Comparison of ENCODE assay signal across 25 cellular contexts in the genomic region with DNA sequence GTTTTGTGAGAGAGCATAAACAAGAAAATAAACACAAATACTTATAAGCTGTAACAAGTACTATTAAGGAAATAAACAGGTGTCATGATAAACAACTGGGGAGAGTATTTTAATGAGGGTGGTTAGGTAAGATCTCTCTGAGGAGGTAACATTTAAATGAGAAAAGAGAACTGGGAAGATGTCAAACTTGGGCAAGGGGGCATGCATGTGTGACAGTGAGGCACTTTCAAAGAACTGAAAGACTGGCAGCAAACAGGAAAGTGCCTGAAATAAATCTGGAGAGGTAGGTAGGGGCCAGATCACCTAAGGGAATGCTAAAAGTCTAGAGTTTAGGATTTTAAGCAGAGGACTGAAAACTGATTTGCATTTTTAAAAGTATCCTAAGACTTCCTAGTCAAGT. TPM values are rescaled to one million over a fixed set of nuclear protein-coding genes. Genes with fewer than 3 reads are reported as not detected.
A peak's percentile ranks its signal among the peaks of the same experiment; 100 is the strongest.
DNase-seq lines count a peak whose midpoint lies in the region; ATAC-seq and TF ChIP-seq lines count a peak whose summit lies in the region.
"Had no signal": no experiment of that assay in that cellular context is flagged by ENCODE, and none has a peak within 500 bp of the region (broad histone marks: within the 10 kb centered on the region; RNA-seq: fewer than 3 reads in every experiment).

No MANE protein-coding gene starts in this region.

- H3K4me2 ChIP-seq in osteoblast (ENCODE audit: insufficient read depth, low read length) = no peak overlapping the region

- H3K36me3 ChIP-seq in neutrophil = no peaks in the 10 kb centered on the region
- H3K36me3 ChIP-seq in osteoblast (ENCODE audit: insufficient read depth, low read length) = no peaks in the 10 kb centered on the region
- H3K36me3 ChIP-seq: ovary, sigmoid colon had no signal

- peaks cover 42% of the 10 kb centered on the region for H3K4me1 Mint-ChIP-seq in activated CD4-positive, alpha-beta T cell treated with anti-CD3 and anti-CD28 coated beads, Interleukin-2, amount 10 ng/mL, durations not matched to agents 7 days and 5 days
- H3K4me1 Mint-ChIP-seq in activated CD8-positive, alpha-beta T cell treated with anti-CD3 and anti-CD28 coated beads for 36 hours (ENCODE audit: low read depth) = peaks cover 45% of the 10 kb centered on the region

- peak overlapping the region; percentile 78 for H3K27ac Mint-ChIP-seq in activated CD4-positive, alpha-beta T cell treated with anti-CD3 and anti-CD28 coated beads, Interleukin-2, amount 10 ng/mL, durations not matched to agents 7 days and 5 days
- H3K27ac Mint-ChIP-seq in activated CD8-positive, alpha-beta T cell treated with anti-CD3 and anti-CD28 coated beads for 36 hours = peak overlapping the region; percentile 19
- H3K27ac Mint-ChIP-seq: mesothelial cell of epicardium, type B pancreatic cell had no signal

- H3K4me3 Mint-ChIP-seq in activated CD4-positive, alpha-beta T cell treated with anti-CD3 and anti-CD28 coated beads, Interleukin-2, amount 10 ng/mL, durations not matched to agents 7 days and 5 days = peak overlapping the region; percentile 28
- no peak overlapping the region for H3K4me3 Mint-ChIP-seq in activated CD8-positive, alpha-beta T cell treated with anti-CD3 and anti-CD28 coated beads for 36 hours
- H3K4me3 Mint-ChIP-seq: mesothelial cell of epicardium, type B pancreatic cell had no signal

- CTCF ChIA-PET in activated CD4-positive, alpha-beta T cell treated with anti-CD3 and anti-CD28 coated beads, Interleukin-2, amount 10 ng/mL, durations not matched to agents 7 days and 5 days (lab: Charles Lee) = interaction anchor here (0.5 to 4.6 kb wide), 9 partner anchors 9 to 718 kb away, joined by 3 to 23 read pairs (median 3); partner anchors contain the start of genes BATF3, DTL and INTS7
- CTCF ChIA-PET in activated CD8-positive, alpha-beta T cell treated with anti-CD3 and anti-CD28 coated beads for 36 hours (lab: Charles Lee) = interaction anchor here (0.8 to 2.4 kb wide), 9 partner anchors 8 to 146 kb away, joined by 3 to 13 read pairs (median 3); partner anchors contain the start of gene ATF3

- intact Hi-C loops in activated CD8-positive, alpha-beta T cell treated with anti-CD3 and anti-CD28 coated beads for 36 hours (cut with micrococcal nuclease) = loop anchor here (5.0 kb wide), 1 partner anchor 51 kb away; no protein-coding TSS in a partner anchor

- H3K4me1 ChIP-seq in neutrophil (ENCODE audit: control insufficient read depth in 1 of 2, insufficient read depth in 1 of 2, low read depth in 1 of 2, low read length in 1 of 2) (peaks cover 55 to 59% of the 10 kb centered on the region in 2 experiments), osteoblast (ENCODE audit: insufficient read depth, low read length) (peaks cover 20% of the 10 kb centered on the region)

- peaks cover 8% of the 10 kb centered on the region for H3K36me3 Mint-ChIP-seq in activated CD4-positive, alpha-beta T cell treated with anti-CD3 and anti-CD28 coated beads, Interleukin-2, amount 10 ng/mL, durations not matched to agents 7 days and 5 days (ENCODE audit: low read depth)
- peaks cover 4% of the 10 kb centered on the region for H3K36me3 Mint-ChIP-seq in activated CD8-positive, alpha-beta T cell treated with anti-CD3 and anti-CD28 coated beads for 36 hours (ENCODE audit: low read depth)
- H3K36me3 Mint-ChIP-seq: mesothelial cell of epicardium had no signal

- H3K79me2 ChIP-seq in osteoblast (ENCODE audit: insufficient read depth, low read length) = peaks cover 2% of the 10 kb centered on the region

- H4K20me1 ChIP-seq in osteoblast (ENCODE audit: insufficient read depth, low read length) = no peaks in the 10 kb centered on the region

- H3K27ac ChIP-seq in HL-60 (replicated peaks) = peak overlapping the region; percentile 39
- peak overlapping the region; percentile 87 for H3K27ac ChIP-seq in neutrophil
- H3K27ac ChIP-seq in osteoblast (ENCODE audit: low read depth, low read length) = no peak overlapping the region
- H3K27ac ChIP-seq: hepatocyte, ovary had no signal

- H2AFZ ChIP-seq in osteoblast (ENCODE audit: low read length) = no peak overlapping the region
- H2AFZ ChIP-seq: hepatocyte had no signal

- H3K27me3 ChIP-seq in HL-60 (ENCODE audit: insufficient read depth, poor library complexity, severe bottlenecking) = no peaks in the 10 kb centered on the region
- H3K27me3 ChIP-seq in neutrophil = no peaks in the 10 kb centered on the region
- H3K27me3 ChIP-seq in osteoblast (ENCODE audit: insufficient read depth, low read length) = no peaks in the 10 kb centered on the region
- H3K27me3 ChIP-seq: hepatocyte, ovary, sigmoid colon had no signal

- H3K27me3 Mint-ChIP-seq in activated CD4-positive, alpha-beta T cell treated with anti-CD3 and anti-CD28 coated beads, Interleukin-2, amount 10 ng/mL, durations not matched to agents 7 days and 5 days = no peaks in the 10 kb centered on the region
- no peaks in the 10 kb centered on the region for H3K27me3 Mint-ChIP-seq in activated CD8-positive, alpha-beta T cell treated with anti-CD3 and anti-CD28 coated beads for 36 hours
- H3K27me3 Mint-ChIP-seq: brain, type B pancreatic cell had no signal

- TF ChIP-seq CTCF in HL-60 (IDR thresholded peaks at IDR 0.05; ENCODE audit: insufficient read depth, low read length) = no peak
- TF ChIP-seq CTCF in activated CD8-positive, alpha-beta T cell treated with anti-CD3 and anti-CD28 coated beads for 36 hours (IDR thresholded peaks at IDR 0.05) = no peak
- TF ChIP-seq CTCF in neutrophil (IDR thresholded peaks at IDR 0.05) = no peak
- TF ChIP-seq CTCF in osteoblast (IDR thresholded peaks at IDR 0.05; ENCODE audit: extremely low read depth, low read depth, low read length) = no peak
- no peak for TF ChIP-seq CTCF in foreskin fibroblast (IDR thresholded peaks at IDR 0.05; ENCODE audit: low read depth, low read length)

- POLR2A ChIA-PET in activated CD4-positive, alpha-beta T cell treated with anti-CD3 and anti-CD28 coated beads, Interleukin-2, amount 10 ng/mL, durations not matched to agents 7 days and 5 days (lab: Charles Lee) = no interaction called here
- POLR2A ChIA-PET in activated CD8-positive, alpha-beta T cell treated with anti-CD3 and anti-CD28 coated beads for 36 hours (lab: Charles Lee) = interaction anchor here (0.6 to 1.2 kb wide), 3 partner anchors 9 to 37 kb away, joined by 3 read pairs; no protein-coding TSS in a partner anchor

- no peak for DNase-seq in activated CD4-positive, alpha-beta T cell treated with anti-CD3 and anti-CD28 coated beads, Interleukin-2, amount 10 ng/mL, durations not matched to agents 7 days and 5 days
- DNase-seq in activated CD4-positive, alpha-beta T cell treated with anti-CD3 and anti-CD28 coated beads for 48 hours = no peak
- DNase-seq in HL-60 (ENCODE audit: low read depth in 1 of 2, low spot score in 1 of 2) (no peak), osteoblast (ENCODE audit: insufficient read length, low spot score, missing footprints) (no peak), foreskin fibroblast (no peak), AG08396 (ENCODE audit: low spot score) (no peak)
- no peak for DNase-seq in activated CD8-positive, alpha-beta T cell treated with anti-CD3 and anti-CD28 coated beads for 36 hours
- DNase-seq: activated CD4-positive, alpha-beta T cell treated with anti-CD3 and anti-CD28 coated beads, Interleukin-2, amount 50 U/mL, for 1 hour; activated gamma-delta T cell; COR-L47; effector CD4-positive, alpha-beta T cell; HCEC 1CT; NCI-H1417 treated with DMSO at 0.1 percent for 48 hours; NCI-H226; ovary; sigmoid colon; stimulated activated CD4-positive, alpha-beta T cell treated with anti-CD3 and anti-CD28 coated beads, Interleukin-4, amount 100 ng/mL, for 1 hour; stimulated activated CD8-positive, alpha-beta memory T cell treated with anti-CD3 and anti-CD28 coated beads, Interleukin-4, amount 100 ng/mL, for 48 hours; T-helper 9 cell had no signal

- ATAC-seq in activated CD8-positive, alpha-beta T cell treated with anti-CD3 and anti-CD28 coated beads for 36 hours = no peak
- ATAC-seq: Right ventricle myocardium inferior had no signal

- H3K9me3 ChIP-seq in neutrophil (no peaks in the 10 kb centered on the region), osteoblast (ENCODE audit: low read depth, low read length) (no peaks in the 10 kb centered on the region)
- H3K9me3 ChIP-seq: ovary, sigmoid colon had no signal

- no peaks in the 10 kb centered on the region for H3K9me3 Mint-ChIP-seq in activated CD4-positive, alpha-beta T cell treated with anti-CD3 and anti-CD28 coated beads, Interleukin-2, amount 10 ng/mL, durations not matched to agents 7 days and 5 days
- no peaks in the 10 kb centered on the region for H3K9me3 Mint-ChIP-seq in activated CD8-positive, alpha-beta T cell treated with anti-CD3 and anti-CD28 coated beads for 36 hours
- H3K9me3 Mint-ChIP-seq: mesothelial cell of epicardium, type B pancreatic cell had no signal

- H3K4me3 ChIP-seq in HL-60 (replicated peaks; ENCODE audit: insufficient read depth, low read length) (no peak overlapping the region), neutrophil (ENCODE audit: low read depth in 1 of 2, low read length in 1 of 2) (peak overlapping the region; percentile 49 to 51), osteoblast (ENCODE audit: insufficient read depth, low read length) (no peak overlapping the region), foreskin fibroblast (ENCODE audit: low read depth in 1 of 2, low read length in 2 of 2) (no peak overlapping the region)
- H3K4me3 ChIP-seq: hepatocyte had no signal

RNA-seq across cellular contexts. Expression of gene NSL1, which starts 37.8 kb away (rescaled TPM):
- total RNA-seq in activated CD4-positive, alpha-beta T cell treated with anti-CD3 and anti-CD28 coated beads, Interleukin-2, amount 10 ng/mL, durations not matched to agents 7 days and 5 days = 10 to 100 TPM; 42.8 to 46.0 TPM
- total RNA-seq in activated CD8-positive, alpha-beta T cell treated with anti-CD3 and anti-CD28 coated beads for 36 hours = 10 to 100 TPM; 29.6 to 34.9 TPM
- total RNA-seq in osteoblast = 28.2 and 29.8 TPM in 2 replicates

RNA-seq across cellular contexts. Expression of gene TATDN3, which starts 37.9 kb away (rescaled TPM):
- total RNA-seq in activated CD4-positive, alpha-beta T cell treated with anti-CD3 and anti-CD28 coated beads, Interleukin-2, amount 10 ng/mL, durations not matched to agents 7 days and 5 days = 10 to 100 TPM; 15.3 to 17.4 TPM
- total RNA-seq in activated CD8-positive, alpha-beta T cell treated with anti-CD3 and anti-CD28 coated beads for 36 hours = 10 to 100 TPM; 17.4 to 24.2 TPM
- 14.1 and 18.3 TPM in 2 replicates for total RNA-seq in osteoblast

RNA-seq across cellular contexts. Expression of gene BATF3, which starts 54.1 kb away (rescaled TPM):
- total RNA-seq in activated CD4-positive, alpha-beta T cell treated with anti-CD3 and anti-CD28 coated beads, Interleukin-2, amount 10 ng/mL, durations not matched to agents 7 days and 5 days = 10 to 100 TPM; 12.5 to 14.0 TPM
- total RNA-seq in activated CD8-positive, alpha-beta T cell treated with anti-CD3 and anti-CD28 coated beads for 36 hours = 10 to 100 TPM; 52.6 to 61.3 TPM
- total RNA-seq in osteoblast = 0.36 and 0.59 TPM in 2 replicates
- total RNA-seq: hepatocyte had no signal

Comparison
In these comparisons a context has a peak if more than half of its experiments do, and no peak if none do; other contexts are left out.
1. H3K4me3 ChIP-seq: peak in neutrophil (2 of 2); none in HL-60 (single experiment), osteoblast (single experiment) and foreskin fibroblast (0 of 2).